ENCODE assay signal across 21 cellular contexts in the genomic region with DNA sequence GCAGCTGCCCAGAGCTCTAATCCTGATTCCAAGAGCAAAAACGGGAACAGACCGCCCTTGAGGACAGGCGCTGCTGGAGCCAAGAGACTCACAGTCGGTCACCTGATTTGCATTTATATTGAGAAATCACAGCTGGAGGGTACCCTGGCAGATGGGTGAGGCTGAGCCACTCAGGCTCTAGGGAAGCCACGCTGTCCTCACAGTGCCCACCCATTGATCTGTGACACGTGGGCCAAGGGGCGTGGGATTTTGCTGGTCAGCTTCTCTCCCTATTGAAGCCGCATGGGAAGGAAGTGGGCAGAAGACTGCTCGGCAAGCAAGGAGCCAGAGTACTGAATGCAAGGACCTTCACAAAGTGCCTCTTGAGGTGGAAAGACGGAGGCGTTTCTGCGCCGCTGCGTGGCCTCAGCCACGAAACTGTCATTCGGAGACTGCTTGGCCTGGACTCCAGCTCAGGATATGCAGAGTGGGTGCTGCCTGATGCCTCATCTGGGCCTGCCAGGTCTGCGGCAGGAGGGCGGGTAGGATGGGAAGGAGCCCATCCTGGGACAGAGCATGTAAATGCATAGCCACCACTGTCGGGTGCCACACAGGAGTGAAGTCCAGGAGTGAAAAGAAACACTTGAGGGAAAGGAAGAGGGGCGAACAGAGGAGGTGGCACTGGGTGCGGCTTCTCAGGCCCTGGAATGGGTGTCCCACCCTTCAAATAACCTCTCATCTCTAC.
DNase-seq lines count a peak whose midpoint lies in the region; ATAC-seq and TF ChIP-seq lines count a peak whose summit lies in the region.
"Had no signal": no experiment of that assay in that cellular context is flagged by ENCODE, and none has a peak within 500 bp of the region (broad histone marks: within the 10 kb centered on the region; RNA-seq: fewer than 3 reads in every experiment).

No MANE protein-coding gene starts in this region.

- H3K36me3 ChIP-seq in psoas muscle (ENCODE audit: insufficient read depth in 1 of 2, low read depth in 1 of 2) (peaks cover 0 to 6% of the 10 kb centered on the region in 2 donors), vagina (no peaks in the 10 kb centered on the region)
- H3K36me3 ChIP-seq: Peyer's patch had no signal

- H3K9me3 Mint-ChIP-seq in activated T-cell treated with anti-CD3 and anti-CD28 coated beads, Interleukin-2, amount 50 U/mL, for 24 hours: no peaks in the 10 kb centered on the region
- no peaks in the 10 kb centered on the region for H3K9me3 Mint-ChIP-seq in activated T-cell treated with anti-CD3 and anti-CD28 coated beads, Interleukin-2, amount 50 U/mL, for 4 hours

- no peaks in the 10 kb centered on the region for H3K4me1 ChIP-seq in psoas muscle
- peaks cover 11% of the 10 kb centered on the region for H3K4me1 ChIP-seq in vagina

- ATAC-seq in activated T-cell treated with anti-CD3 and anti-CD28 coated beads, Interleukin-2, amount 50 U/mL, for 4 hours: no peak
- ATAC-seq in left ventricle myocardium superior (peak; percentile 39), psoas muscle (peak in 3 of 4 donors; percentile 14 to 29 (median 14)), HG02885 (IDR thresholded peaks at IDR 0.05; ENCODE audit: poor library complexity, unreplicated experiment) (no peak)

- intact Hi-C loops in left ventricle myocardium superior (cut with micrococcal nuclease): no loop called here
- intact Hi-C loops in psoas muscle (cut with DNase I): no loop called here
- intact Hi-C loops in vagina (cut with DNase I): no loop called here

- H3K4me3 ChIP-seq in psoas muscle (no peak overlapping the region), vagina (no peak overlapping the region)
- H3K4me3 ChIP-seq: lung, Peyer's patch, upper lobe of left lung had no signal

- peaks cover 7% of the 10 kb centered on the region for H3K4me1 Mint-ChIP-seq in activated T-cell treated with anti-CD3 and anti-CD28 coated beads, Interleukin-2, amount 50 U/mL, for 24 hours (ENCODE audit: low read depth)
- peaks cover 7% of the 10 kb centered on the region for H3K4me1 Mint-ChIP-seq in activated T-cell treated with anti-CD3 and anti-CD28 coated beads, Interleukin-2, amount 50 U/mL, for 4 hours (ENCODE audit: low read depth)

- no peak overlapping the region for H3K27ac ChIP-seq in psoas muscle
- H3K27ac ChIP-seq in vagina: no peak overlapping the region
- H3K27ac ChIP-seq: Peyer's patch, upper lobe of left lung, WERI-Rb-1 had no signal

- H3K4me3 Mint-ChIP-seq in activated T-cell treated with anti-CD3 and anti-CD28 coated beads, Interleukin-2, amount 50 U/mL, for 24 hours: no peak overlapping the region
- H3K4me3 Mint-ChIP-seq in activated T-cell treated with anti-CD3 and anti-CD28 coated beads, Interleukin-2, amount 50 U/mL, for 4 hours: no peak overlapping the region

- no peak for TF ChIP-seq POLR2A in vagina (IDR thresholded peaks at IDR 0.05)

- no peak for DNase-seq in activated T-cell treated with anti-CD3 and anti-CD28 coated beads, Interleukin-2, amount 50 U/mL, for 24 hours
- DNase-seq in activated T-cell treated with anti-CD3 and anti-CD28 coated beads, Interleukin-2, amount 50 U/mL, for 4 hours: no peak
- peak; percentile 19 for DNase-seq in NCI-H69 (lab: John Stamatoyannopoulos, UW)
- no peak for DNase-seq in left ventricle myocardium superior
- peak in 1 of 2 donors; percentile 28 for DNase-seq in psoas muscle
- no peak for DNase-seq in vagina (ENCODE audit: extremely low spot score in 2 of 2)
- no peak for DNase-seq in dedifferentiated amniotic fluid mesenchymal stem cell (ENCODE audit: extremely low spot score)
- DNase-seq: activated CD4-positive, alpha-beta T cell treated with anti-CD3 and anti-CD28 coated beads, Interleukin-2, amount 50 U/mL, for 48 hours; activated gamma-delta T cell treated with Interleukin-2 at 50 U/mL for 16 hours; caudate nucleus; COR-L47; NCI-H1092 treated with DMSO at 0.1 percent for 48 hours; NCI-H2029; NCI-H345; occipital lobe; T-helper 2 cell; WERI-Rb-1 had no signal

- peaks cover 18% of the 10 kb centered on the region for H3K36me3 Mint-ChIP-seq in activated T-cell treated with anti-CD3 and anti-CD28 coated beads, Interleukin-2, amount 50 U/mL, for 24 hours (ENCODE audit: low read depth)
- H3K36me3 Mint-ChIP-seq in activated T-cell treated with anti-CD3 and anti-CD28 coated beads, Interleukin-2, amount 50 U/mL, for 4 hours (ENCODE audit: insufficient read depth): peaks cover 2% of the 10 kb centered on the region

- TF ChIP-seq CTCF in psoas muscle (IDR thresholded peaks at IDR 0.05): no peak
- TF ChIP-seq CTCF in vagina (IDR thresholded peaks at IDR 0.05): no peak

- H3K27me3 Mint-ChIP-seq in activated T-cell treated with anti-CD3 and anti-CD28 coated beads, Interleukin-2, amount 50 U/mL, for 24 hours: peaks cover 10% of the 10 kb centered on the region
- peaks cover 4% of the 10 kb centered on the region for H3K27me3 Mint-ChIP-seq in activated T-cell treated with anti-CD3 and anti-CD28 coated beads, Interleukin-2, amount 50 U/mL, for 4 hours (ENCODE audit: low read depth)

- peak overlapping the region; percentile 37 for H3K27ac Mint-ChIP-seq in activated T-cell treated with anti-CD3 and anti-CD28 coated beads, Interleukin-2, amount 50 U/mL, for 24 hours

- 78 to 82% (median 78%) methylated on average over 21 of the region's 21 CpGs for WGBS in psoas muscle, 3 donors

- H3K9me3 ChIP-seq in psoas muscle (no peaks in the 10 kb centered on the region), vagina (no peaks in the 10 kb centered on the region)
- H3K9me3 ChIP-seq: Peyer's patch, upper lobe of left lung had no signal

- H3K27me3 ChIP-seq in psoas muscle (ENCODE audit: insufficient read depth in 3 of 3, low read length in 2 of 3) (no peaks in the 10 kb centered on the region), vagina (no peaks in the 10 kb centered on the region)
- H3K27me3 ChIP-seq: Peyer's patch, upper lobe of left lung had no signal

Comparison
In these comparisons a context has a peak if more than half of its experiments do, and no peak if none do; other contexts are left out.
1. ATAC-seq: peak in left ventricle myocardium superior (single experiment) and psoas muscle (3 of 4); none in activated T-cell treated with anti-CD3 and anti-CD28 coated beads, Interleukin-2, amount 50 U/mL, for 4 hours (0 of 2) and HG02885 (single experiment).